15 cellular contexts compared by ENCODE assay signal in genomic region chr12:92921877-92922276, GRCh38. TPM values are rescaled to one million over a fixed set of nuclear protein-coding genes. Genes with fewer than 3 reads are reported as not detected.
DNase-seq lines count a peak whose midpoint lies in the region; ATAC-seq, FAIRE-seq and TF ChIP-seq lines count a peak whose summit lies in the region.
"Had no signal": no experiment of that assay in that cellular context is flagged by ENCODE, and none has a peak within 500 bp of the region (broad histone marks: within the 10 kb centered on the region; RNA-seq: fewer than 3 reads in every experiment).

No MANE protein-coding gene starts in this region.

- peak; percentile 79 for ATAC-seq in GM21515 (IDR thresholded peaks at IDR 0.05; ENCODE audit: unreplicated experiment)
- peak; percentile 81 for ATAC-seq in HG03135 (IDR thresholded peaks at IDR 0.05; ENCODE audit: unreplicated experiment)
- ATAC-seq in stimulated activated effector memory CD8-positive, alpha-beta T cell treated with anti-CD3 and anti-CD28 coated beads, Interleukin-12 subunit alpha, Interleukin-12 subunit beta, amount 100 ng/mL, for 72 hours = peak; percentile 95
- no peak for ATAC-seq in CD8-positive, alpha-beta T cell
- ATAC-seq in GM19324 (IDR thresholded peaks at IDR 0.05; ENCODE audit: low FRiP score, unreplicated experiment) = no peak
- ATAC-seq: Panc1, WTC11 had no signal

- H3K36me3 ChIP-seq in CD8-positive, alpha-beta T cell (ENCODE audit: insufficient read depth, low read length) = no peaks in the 10 kb centered on the region

- intact Hi-C loops in CD8-positive, alpha-beta T cell (cut with DNase I, micrococcal nuclease) = loop anchor here in 1 of 2 experiments (10.0 kb wide), 1 partner anchor 527 kb away; no protein-coding TSS in a partner anchor

- H3K4me1 ChIP-seq in CD8-positive, alpha-beta T cell (ENCODE audit: insufficient read depth, low read length) = peaks cover 5% of the 10 kb centered on the region

- H3K27ac ChIP-seq in CD8-positive, alpha-beta T cell (ENCODE audit: low read depth, low read length) = no peak overlapping the region
- H3K27ac ChIP-seq: epithelial cell of prostate had no signal

- H3K36me3 Mint-ChIP-seq in activated T-cell treated with anti-CD3 and anti-CD28 coated beads, Interleukin-2, amount 50 U/mL, for 24 hours (ENCODE audit: low read depth) = peaks cover 27% of the 10 kb centered on the region
- H3K36me3 Mint-ChIP-seq in stimulated activated effector memory CD8-positive, alpha-beta T cell treated with anti-CD3 and anti-CD28 coated beads, Interleukin-12 subunit alpha, Interleukin-12 subunit beta, amount 100 ng/mL, for 72 hours = peaks cover 9% of the 10 kb centered on the region
- H3K36me3 Mint-ChIP-seq in CD8-positive, alpha-beta T cell = peaks cover 12% of the 10 kb centered on the region

- H3K4me3 Mint-ChIP-seq in activated T-cell treated with anti-CD3 and anti-CD28 coated beads, Interleukin-2, amount 50 U/mL, for 24 hours = no peak overlapping the region
- no peak overlapping the region for H3K4me3 Mint-ChIP-seq in stimulated activated effector memory CD8-positive, alpha-beta T cell treated with anti-CD3 and anti-CD28 coated beads, Interleukin-12 subunit alpha, Interleukin-12 subunit beta, amount 100 ng/mL, for 72 hours
- no peak overlapping the region for H3K4me3 Mint-ChIP-seq in CD8-positive, alpha-beta T cell
- H3K4me3 Mint-ChIP-seq: nephron, WTC11 had no signal

- FAIRE-seq in GM19239 (lab: Jason Lieb, UNC) = no peak

- H3K27me3 ChIP-seq in CD8-positive, alpha-beta T cell (ENCODE audit: insufficient read depth, low read length) = no peaks in the 10 kb centered on the region

- TF ChIP-seq CTCF in CD8-positive, alpha-beta T cell (IDR thresholded peaks at IDR 0.05) = no peak

- no peaks in the 10 kb centered on the region for H3K27me3 Mint-ChIP-seq in activated T-cell treated with anti-CD3 and anti-CD28 coated beads, Interleukin-2, amount 50 U/mL, for 24 hours
- no peaks in the 10 kb centered on the region for H3K27me3 Mint-ChIP-seq in CD8-positive, alpha-beta T cell (ENCODE audit: low read depth)

- POLR2A ChIA-PET in CD8-positive, alpha-beta T cell (lab: Charles Lee) = interaction anchor here (1.2 kb wide), 1 partner anchor 11 kb away, joined by 4 read pairs; no protein-coding TSS in a partner anchor

- H3K4me3 ChIP-seq in CD8-positive, alpha-beta T cell (ENCODE audit: low read depth, low read length) = no peak overlapping the region

- peaks cover 31% of the 10 kb centered on the region for H3K4me1 Mint-ChIP-seq in activated T-cell treated with anti-CD3 and anti-CD28 coated beads, Interleukin-2, amount 50 U/mL, for 24 hours (ENCODE audit: low read depth)
- H3K4me1 Mint-ChIP-seq in stimulated activated effector memory CD8-positive, alpha-beta T cell treated with anti-CD3 and anti-CD28 coated beads, Interleukin-12 subunit alpha, Interleukin-12 subunit beta, amount 100 ng/mL, for 72 hours = peaks cover 27% of the 10 kb centered on the region
- H3K4me1 Mint-ChIP-seq in CD8-positive, alpha-beta T cell (ENCODE audit: low read depth) = peaks cover 33% of the 10 kb centered on the region

- H3K9me3 Mint-ChIP-seq in activated T-cell treated with anti-CD3 and anti-CD28 coated beads, Interleukin-2, amount 50 U/mL, for 24 hours = no peaks in the 10 kb centered on the region
- H3K9me3 Mint-ChIP-seq in stimulated activated effector memory CD8-positive, alpha-beta T cell treated with anti-CD3 and anti-CD28 coated beads, Interleukin-12 subunit alpha, Interleukin-12 subunit beta, amount 100 ng/mL, for 72 hours = no peaks in the 10 kb centered on the region
- H3K9me3 Mint-ChIP-seq in CD8-positive, alpha-beta T cell = no peaks in the 10 kb centered on the region

- no peak for DNase-seq in activated T-cell treated with anti-CD3 and anti-CD28 coated beads, Interleukin-2, amount 50 U/mL, for 24 hours
- DNase-seq in activated T-cell treated with anti-CD3 and anti-CD28 coated beads, Interleukin-2, amount 50 U/mL, for 48 hours = no peak
- DNase-seq in stimulated activated effector memory CD8-positive, alpha-beta T cell treated with anti-CD3 and anti-CD28 coated beads, Interleukin-12 subunit alpha, Interleukin-12 subunit beta, amount 100 ng/mL, for 72 hours (ENCODE audit: low spot score in 2 of 2) = no peak
- no peak for DNase-seq in GM19239 (ENCODE audit: insufficient read length, low spot score)
- DNase-seq in CD8-positive, alpha-beta T cell = no peak
- DNase-seq: NCI-H1417 treated with DMSO at 0.1 percent for 48 hours; stimulated activated CD4-positive, alpha-beta T cell treated with anti-CD3 and anti-CD28 coated beads, Interleukin-12 subunit alpha, Interleukin-12 subunit beta, amount 100 ng/mL, for 4 hours; stimulated activated naive CD4-positive, alpha-beta T cell treated with Interleukin-2 at 50 U/mL for 16 hours had no signal

- CTCF ChIA-PET in CD8-positive, alpha-beta T cell (lab: Charles Lee) = no interaction called here

- no peaks in the 10 kb centered on the region for H3K9me3 ChIP-seq in CD8-positive, alpha-beta T cell (ENCODE audit: low read length)

- H3K27ac Mint-ChIP-seq in activated T-cell treated with anti-CD3 and anti-CD28 coated beads, Interleukin-2, amount 50 U/mL, for 24 hours = peak overlapping the region; percentile 51
- no peak overlapping the region for H3K27ac Mint-ChIP-seq in stimulated activated effector memory CD8-positive, alpha-beta T cell treated with anti-CD3 and anti-CD28 coated beads, Interleukin-12 subunit alpha, Interleukin-12 subunit beta, amount 100 ng/mL, for 72 hours
- no peak overlapping the region for H3K27ac Mint-ChIP-seq in CD8-positive, alpha-beta T cell
- H3K27ac Mint-ChIP-seq: nephron, WTC11 had no signal

RNA-seq across cellular contexts. Expression of gene EEA1, which starts 7.2 kb away (rescaled TPM):
- total RNA-seq in CD8-positive, alpha-beta T cell = 1 to 10 TPM; 4.3 to 6.9 TPM

Comparison
In these comparisons a context has a peak if more than half of its experiments do, and no peak if none do; other contexts are left out.
1. ATAC-seq: peak in GM21515 (single experiment), HG03135 (single experiment) and stimulated activated effector memory CD8-positive, alpha-beta T cell treated with anti-CD3 and anti-CD28 coated beads, Interleukin-12 subunit alpha, Interleukin-12 subunit beta, amount 100 ng/mL, for 72 hours (single experiment); none in CD8-positive, alpha-beta T cell (single experiment) and GM19324 (single experiment).